Comparison of ENCODE assay signal across 1 cellular context in genomic region chr11:20066783-20067156, GRCh38.
TF ChIP-seq lines count a peak whose summit lies in the region.

No MANE protein-coding gene starts in this region.

TF ChIP-seq in GM23338, 12 proteins besides CTCF, POLR2A, EP300 and RAD21 (continued from another document):
- TF ChIP-seq, protein P1, sequence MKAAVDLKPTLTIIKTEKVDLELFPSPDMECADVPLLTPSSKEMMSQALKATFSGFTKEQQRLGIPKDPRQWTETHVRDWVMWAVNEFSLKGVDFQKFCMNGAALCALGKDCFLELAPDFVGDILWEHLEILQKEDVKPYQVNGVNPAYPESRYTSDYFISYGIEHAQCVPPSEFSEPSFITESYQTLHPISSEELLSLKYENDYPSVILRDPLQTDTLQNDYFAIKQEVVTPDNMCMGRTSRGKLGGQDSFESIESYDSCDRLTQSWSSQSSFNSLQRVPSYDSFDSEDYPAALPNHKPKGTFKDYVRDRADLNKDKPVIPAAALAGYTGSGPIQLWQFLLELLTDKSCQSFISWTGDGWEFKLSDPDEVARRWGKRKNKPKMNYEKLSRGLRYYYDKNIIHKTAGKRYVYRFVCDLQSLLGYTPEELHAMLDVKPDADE (IDR thresholded peaks at IDR 0.05): no peak
